ENCODE assay signal across 8 cellular contexts in the genomic region with DNA sequence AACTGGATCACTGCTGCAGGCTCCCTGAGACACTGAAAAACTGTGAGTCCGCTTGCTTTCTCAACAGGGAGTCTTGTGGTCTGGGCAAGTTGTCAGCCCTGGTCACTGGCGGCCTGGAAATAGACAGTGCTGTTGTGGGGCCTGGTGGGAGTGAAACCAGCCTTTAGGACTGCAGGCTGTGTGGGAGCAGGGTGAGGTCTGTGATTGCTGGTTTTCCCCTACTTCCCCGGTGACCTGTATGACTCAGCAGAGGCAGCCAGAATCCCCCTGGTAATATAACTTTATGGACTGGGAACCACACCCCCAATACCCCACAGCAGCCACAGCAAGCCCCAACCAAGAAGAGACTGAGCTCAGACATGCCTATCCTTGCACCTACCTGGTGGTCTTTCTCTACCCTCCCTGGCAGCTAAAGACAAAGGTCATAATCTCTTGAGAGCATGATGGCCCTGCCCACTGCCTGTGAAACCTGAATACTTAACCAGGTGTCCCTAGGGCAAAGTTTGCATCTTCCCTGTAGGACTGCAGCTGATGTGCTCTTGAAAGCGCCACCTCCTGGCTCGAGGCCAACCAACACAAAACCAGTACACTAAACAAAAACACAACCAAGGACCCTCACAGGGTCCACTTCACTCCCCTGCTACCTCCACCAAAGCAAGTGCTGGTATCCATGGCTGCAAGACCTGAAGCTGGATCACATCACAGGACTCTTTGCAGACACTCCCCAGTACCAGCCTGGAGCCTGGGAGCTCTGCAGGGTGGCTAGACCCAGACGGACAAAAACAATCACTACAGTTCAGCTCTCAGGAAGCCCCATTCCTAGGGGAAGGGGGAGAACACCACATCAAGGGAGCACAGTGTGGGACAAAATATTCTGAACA. TPM values are rescaled to one million over a fixed set of nuclear protein-coding genes. Genes with fewer than 3 reads are reported as not detected.
DNase-seq lines count a peak whose midpoint lies in the region; ATAC-seq and TF ChIP-seq lines count a peak whose summit lies in the region.

No MANE protein-coding gene starts in this region.

- H3K4me3 ChIP-seq in GM12875 (ENCODE audit: low read depth, low read length) = peak overlapping the region; percentile 44

- no peaks in the 10 kb centered on the region for H3K27me3 Mint-ChIP-seq in activated naive CD8-positive, alpha-beta T cell treated with anti-CD3 and anti-CD28 coated beads for 36 hours
- peaks cover 36% of the 10 kb centered on the region for H3K27me3 Mint-ChIP-seq in activated CD4-positive, alpha-beta T cell treated with anti-CD3 and anti-CD28 coated beads, Interleukin-2, amount 10 ng/mL, durations not matched to agents 24 days and 14 days

- no peak overlapping the region for H3K4me3 Mint-ChIP-seq in activated naive CD8-positive, alpha-beta T cell treated with anti-CD3 and anti-CD28 coated beads for 36 hours
- no peak overlapping the region for H3K4me3 Mint-ChIP-seq in activated CD4-positive, alpha-beta T cell treated with anti-CD3 and anti-CD28 coated beads, Interleukin-2, amount 10 ng/mL, durations not matched to agents 24 days and 14 days

- peak; percentile 43 for DNase-seq in activated naive CD8-positive, alpha-beta T cell treated with anti-CD3 and anti-CD28 coated beads for 36 hours
- DNase-seq in stimulated activated CD8-positive, alpha-beta memory T cell treated with anti-CD3 and anti-CD28 coated beads, Interleukin-4, amount 100 ng/mL, for 48 hours = peak; percentile 33
- no peak for DNase-seq in foreskin melanocyte
- DNase-seq in activated CD4-positive, alpha-beta T cell treated with anti-CD3 and anti-CD28 coated beads, Interleukin-2, amount 10 ng/mL, durations not matched to agents 24 days and 14 days = no peak
- no peak for DNase-seq in activated CD8-positive, alpha-beta memory T cell treated with anti-CD3 and anti-CD28 coated beads, Interleukin-2, amount 50 U/mL, for 4 hours

- peaks cover 6% of the 10 kb centered on the region for H3K4me1 Mint-ChIP-seq in activated naive CD8-positive, alpha-beta T cell treated with anti-CD3 and anti-CD28 coated beads for 36 hours
- H3K4me1 Mint-ChIP-seq in activated CD4-positive, alpha-beta T cell treated with anti-CD3 and anti-CD28 coated beads, Interleukin-2, amount 10 ng/mL, durations not matched to agents 24 days and 14 days = peaks cover 2% of the 10 kb centered on the region

- no peaks in the 10 kb centered on the region for H3K9me3 Mint-ChIP-seq in activated naive CD8-positive, alpha-beta T cell treated with anti-CD3 and anti-CD28 coated beads for 36 hours
- H3K9me3 Mint-ChIP-seq in activated CD4-positive, alpha-beta T cell treated with anti-CD3 and anti-CD28 coated beads, Interleukin-2, amount 10 ng/mL, durations not matched to agents 24 days and 14 days = no peaks in the 10 kb centered on the region

- H3K36me3 Mint-ChIP-seq in activated naive CD8-positive, alpha-beta T cell treated with anti-CD3 and anti-CD28 coated beads for 36 hours = no peaks in the 10 kb centered on the region
- H3K36me3 Mint-ChIP-seq in activated CD4-positive, alpha-beta T cell treated with anti-CD3 and anti-CD28 coated beads, Interleukin-2, amount 10 ng/mL, durations not matched to agents 24 days and 14 days (ENCODE audit: low read depth) = no peaks in the 10 kb centered on the region

- intact Hi-C loops in activated CD4-positive, alpha-beta T cell treated with anti-CD3 and anti-CD28 coated beads, Interleukin-2, amount 10 ng/mL, durations not matched to agents 24 days and 14 days (cut with micrococcal nuclease) = no loop called here

- ATAC-seq in GM21423 (IDR thresholded peaks at IDR 0.05; ENCODE audit: unreplicated experiment) = peak; percentile 96
- peak; percentile 96 for ATAC-seq in HG03558 (IDR thresholded peaks at IDR 0.05; ENCODE audit: extremely low read depth, unreplicated experiment)

- peak; percentile 50; the same call in 1 of the 2 replicates for TF ChIP-seq CTCF in GM12875 (IDR thresholded peaks at IDR 0.05; ENCODE audit: borderline replicate concordance, insufficient read depth, low read depth, low read length)

- no peak overlapping the region for H3K27ac Mint-ChIP-seq in activated naive CD8-positive, alpha-beta T cell treated with anti-CD3 and anti-CD28 coated beads for 36 hours
- no peak overlapping the region for H3K27ac Mint-ChIP-seq in activated CD4-positive, alpha-beta T cell treated with anti-CD3 and anti-CD28 coated beads, Interleukin-2, amount 10 ng/mL, durations not matched to agents 24 days and 14 days

RNA-seq across cellular contexts. Expression of gene ADAM22, which starts 7.2 kb away (rescaled TPM):
- total RNA-seq in activated naive CD8-positive, alpha-beta T cell treated with anti-CD3 and anti-CD28 coated beads for 36 hours = 1 to 10 TPM; 2.3 to 3.5 TPM
- total RNA-seq in activated CD4-positive, alpha-beta T cell treated with anti-CD3 and anti-CD28 coated beads, Interleukin-2, amount 10 ng/mL, durations not matched to agents 24 days and 14 days = 1.5 and 1.7 TPM in 2 replicates

RNA-seq across cellular contexts. Expression of gene DBF4, which starts 50.5 kb away (rescaled TPM):
- total RNA-seq in activated naive CD8-positive, alpha-beta T cell treated with anti-CD3 and anti-CD28 coated beads for 36 hours = 10 to 100 TPM; 86.3 to 88.8 TPM
- 65.7 and 74.8 TPM in 2 replicates for total RNA-seq in activated CD4-positive, alpha-beta T cell treated with anti-CD3 and anti-CD28 coated beads, Interleukin-2, amount 10 ng/mL, durations not matched to agents 24 days and 14 days

RNA-seq across cellular contexts. Expression of gene SLC25A40, which starts 50.7 kb away (rescaled TPM):
- total RNA-seq in activated naive CD8-positive, alpha-beta T cell treated with anti-CD3 and anti-CD28 coated beads for 36 hours = 10 to 100 TPM; 36.1 to 45.9 TPM
- total RNA-seq in activated CD4-positive, alpha-beta T cell treated with anti-CD3 and anti-CD28 coated beads, Interleukin-2, amount 10 ng/mL, durations not matched to agents 24 days and 14 days = 43.3 and 51.0 TPM in 2 replicates

Comparison
In these comparisons a context has a peak if more than half of its experiments do, and no peak if none do; other contexts are left out.
1. DNase-seq: peak in activated naive CD8-positive, alpha-beta T cell treated with anti-CD3 and anti-CD28 coated beads for 36 hours (single experiment) and stimulated activated CD8-positive, alpha-beta memory T cell treated with anti-CD3 and anti-CD28 coated beads, Interleukin-4, amount 100 ng/mL, for 48 hours (single experiment); none in foreskin melanocyte (single experiment), activated CD4-positive, alpha-beta T cell treated with anti-CD3 and anti-CD28 coated beads, Interleukin-2, amount 10 ng/mL, durations not matched to agents 24 days and 14 days (single experiment) and activated CD8-positive, alpha-beta memory T cell treated with anti-CD3 and anti-CD28 coated beads, Interleukin-2, amount 50 U/mL, for 4 hours (single experiment).